Comparison of ENCODE assay signal across 6 cellular contexts in genomic region chr4:165297626-165298025, GRCh38.
"Had no signal": no experiment of that assay in that cellular context is flagged by ENCODE, and none has a peak within 500 bp of the region (broad histone marks: within the 10 kb centered on the region; RNA-seq: fewer than 3 reads in every experiment).

No MANE protein-coding gene starts in this region.

- DNase-seq: H9, HCEC 1CT, KBM-7 had no signal

- ATAC-seq: GM23338, HepG2 had no signal

- H2AFZ ChIP-seq: GM23338 had no signal

- H3K4me2 ChIP-seq: GM23338 had no signal

- H3K27ac ChIP-seq: HL-60 had no signal

- H3K4me3 ChIP-seq: GM23338 had no signal
